ENCODE assay signal across 27 cellular contexts in the genomic region with DNA sequence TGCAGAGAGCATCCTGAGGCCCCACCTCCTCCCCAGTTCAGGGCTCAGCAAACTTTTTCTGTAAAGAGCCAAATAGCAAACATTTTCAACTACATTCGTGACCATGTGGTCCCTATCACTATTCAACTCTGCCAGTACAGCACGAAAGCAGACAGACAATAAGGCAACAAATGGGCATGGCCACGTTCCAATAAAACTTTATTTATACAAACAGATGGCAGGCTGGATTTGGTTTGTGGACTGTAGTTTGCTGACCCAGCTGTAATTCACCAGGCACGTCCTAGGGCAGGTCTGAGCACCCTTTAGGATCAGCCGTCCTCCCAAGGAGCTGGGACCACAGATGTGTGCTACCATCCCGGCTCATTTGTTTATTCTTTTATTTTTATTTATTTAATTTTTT. TPM values are rescaled to one million over a fixed set of nuclear protein-coding genes. Genes with fewer than 3 reads are reported as not detected.
"Had no signal": no experiment of that assay in that cellular context is flagged by ENCODE, and none has a peak within 500 bp of the region (broad histone marks: within the 10 kb centered on the region; RNA-seq: fewer than 3 reads in every experiment).

No MANE protein-coding gene starts in this region.

- H3K27me3 ChIP-seq: cardiac muscle cell, gastrocnemius medialis, testis, upper lobe of right lung had no signal

- DNase-seq: activated CD4-positive, alpha-beta memory T cell treated with anti-CD3 and anti-CD28 coated beads, Interleukin-2, amount 10 ng/mL, durations not matched to agents 7 days and 5 days; activated CD4-positive, alpha-beta T cell treated with anti-CD3 and anti-CD28 coated beads for 48 hours; activated CD4-positive, CD25-positive, alpha-beta regulatory T cell; activated naive CD4-positive, alpha-beta T cell; activated naive CD8-positive, alpha-beta T cell treated with anti-CD3 and anti-CD28 coated beads for 36 hours; activated T-cell treated with anti-CD3 and anti-CD28 coated beads, Interleukin-2, amount 50 U/mL, for 1 hour; amniotic stem cell; effector CD8-positive, alpha-beta T cell; gastrocnemius medialis; heart right ventricle; immature natural killer cell; left ventricle myocardium superior; naive thymus-derived CD8-positive, alpha-beta T cell; sigmoid colon; stimulated activated CD4-positive, alpha-beta T cell treated with anti-CD3 and anti-CD28 coated beads, Interleukin-4, amount 100 ng/mL, for 24 hours; stomach; T-helper 9 cell; testis; upper lobe of right lung had no signal

- H3K4me1 Mint-ChIP-seq: activated CD4-positive, alpha-beta memory T cell treated with anti-CD3 and anti-CD28 coated beads, Interleukin-2, amount 10 ng/mL, durations not matched to agents 7 days and 5 days; activated naive CD8-positive, alpha-beta T cell treated with anti-CD3 and anti-CD28 coated beads for 36 hours; activated T-helper 17 cell treated with anti-CD3 and anti-CD28 coated beads, Interleukin-2, amount 50 U/mL, for 72 hours; memory B cell; stimulated activated effector memory CD8-positive, alpha-beta T cell treated with anti-CD3 and anti-CD28 coated beads, Interleukin-12 subunit alpha, Interleukin-12 subunit beta, amount 100 ng/mL, for 72 hours had no signal

- H3K9me3 ChIP-seq: gastrocnemius medialis, heart right ventricle, sigmoid colon, stomach, testis, upper lobe of right lung had no signal

- H3K36me3 Mint-ChIP-seq: activated naive CD8-positive, alpha-beta T cell treated with anti-CD3 and anti-CD28 coated beads for 36 hours; immature natural killer cell; memory B cell; naive thymus-derived CD8-positive, alpha-beta T cell; stimulated activated effector memory CD8-positive, alpha-beta T cell treated with anti-CD3 and anti-CD28 coated beads, Interleukin-12 subunit alpha, Interleukin-12 subunit beta, amount 100 ng/mL, for 72 hours had no signal

- H3K27me3 Mint-ChIP-seq: activated naive CD8-positive, alpha-beta T cell treated with anti-CD3 and anti-CD28 coated beads for 36 hours had no signal

- H3K79me2 ChIP-seq: parathyroid adenoma had no signal

- H2AFZ ChIP-seq: parathyroid adenoma had no signal

- H3K9ac ChIP-seq: parathyroid adenoma had no signal

- H3K36me3 ChIP-seq: cardiac muscle cell, gastrocnemius medialis, heart right ventricle, sigmoid colon, stomach, upper lobe of right lung had no signal

- H3K4me3 Mint-ChIP-seq: activated CD4-positive, alpha-beta memory T cell treated with anti-CD3 and anti-CD28 coated beads, Interleukin-2, amount 10 ng/mL, durations not matched to agents 7 days and 5 days; activated naive CD8-positive, alpha-beta T cell treated with anti-CD3 and anti-CD28 coated beads for 36 hours; activated T-helper 17 cell treated with anti-CD3 and anti-CD28 coated beads, Interleukin-2, amount 50 U/mL, for 72 hours; dendritic cell treated with granulocyte-macrophage colony-stimulating factor and Interleukin-4, amounts not matched to agents 40 ng/mL and 50 ng/mL, for 4 days; immature natural killer cell; memory B cell; naive thymus-derived CD8-positive, alpha-beta T cell; stimulated activated effector memory CD8-positive, alpha-beta T cell treated with anti-CD3 and anti-CD28 coated beads, Interleukin-12 subunit alpha, Interleukin-12 subunit beta, amount 100 ng/mL, for 72 hours had no signal

- H3K4me1 ChIP-seq: sigmoid colon, testis, upper lobe of right lung had no signal

- ATAC-seq: activated T-helper 17 cell treated with anti-CD3 and anti-CD28 coated beads, Interleukin-2, amount 50 U/mL, for 72 hours; esophagus mucosa; gastrocnemius medialis; heart right ventricle; left ventricle myocardium superior; naive thymus-derived CD8-positive, alpha-beta T cell; stimulated activated effector memory CD8-positive, alpha-beta T cell treated with anti-CD3 and anti-CD28 coated beads, Interleukin-12 subunit alpha, Interleukin-12 subunit beta, amount 100 ng/mL, for 72 hours; upper lobe of right lung had no signal

- H3K27ac ChIP-seq: cardiac muscle cell, gastrocnemius medialis, heart right ventricle, parathyroid adenoma, sigmoid colon, testis, upper lobe of right lung had no signal

- H3K4me3 ChIP-seq: cardiac muscle cell, gastrocnemius medialis, heart right ventricle, sigmoid colon, stomach, testis, upper lobe of right lung had no signal

- H3K27ac Mint-ChIP-seq: activated CD4-positive, alpha-beta memory T cell treated with anti-CD3 and anti-CD28 coated beads, Interleukin-2, amount 10 ng/mL, durations not matched to agents 7 days and 5 days; activated naive CD8-positive, alpha-beta T cell treated with anti-CD3 and anti-CD28 coated beads for 36 hours; activated T-helper 17 cell treated with anti-CD3 and anti-CD28 coated beads, Interleukin-2, amount 50 U/mL, for 72 hours; dendritic cell treated with granulocyte-macrophage colony-stimulating factor and Interleukin-4, amounts not matched to agents 40 ng/mL and 50 ng/mL, for 4 days; immature natural killer cell; memory B cell; naive thymus-derived CD8-positive, alpha-beta T cell; stimulated activated effector memory CD8-positive, alpha-beta T cell treated with anti-CD3 and anti-CD28 coated beads, Interleukin-12 subunit alpha, Interleukin-12 subunit beta, amount 100 ng/mL, for 72 hours had no signal

- H3K9me3 Mint-ChIP-seq: activated CD4-positive, alpha-beta memory T cell treated with anti-CD3 and anti-CD28 coated beads, Interleukin-2, amount 10 ng/mL, durations not matched to agents 7 days and 5 days; activated naive CD8-positive, alpha-beta T cell treated with anti-CD3 and anti-CD28 coated beads for 36 hours; activated T-helper 17 cell treated with anti-CD3 and anti-CD28 coated beads, Interleukin-2, amount 50 U/mL, for 72 hours; immature natural killer cell; memory B cell; naive thymus-derived CD8-positive, alpha-beta T cell; stimulated activated effector memory CD8-positive, alpha-beta T cell treated with anti-CD3 and anti-CD28 coated beads, Interleukin-12 subunit alpha, Interleukin-12 subunit beta, amount 100 ng/mL, for 72 hours had no signal

RNA-seq across cellular contexts. Expression of gene GPRC5C, which starts 27.1 kb away (rescaled TPM):
- total RNA-seq: naive thymus-derived CD8-positive, alpha-beta T cell had no signal

RNA-seq across cellular contexts. Expression of gene GPR142, which starts 37.5 kb away (rescaled TPM):
- total RNA-seq: activated naive CD8-positive, alpha-beta T cell treated with anti-CD3 and anti-CD28 coated beads for 36 hours; activated T-helper 17 cell treated with anti-CD3 and anti-CD28 coated beads, Interleukin-2, amount 50 U/mL, for 72 hours; cardiac muscle cell; chondrocyte; esophagus mucosa; gastrocnemius medialis; naive thymus-derived CD8-positive, alpha-beta T cell; stomach; upper lobe of right lung had no signal
- polyA plus RNA-seq: cardiac muscle cell, heart right ventricle, stomach had no signal

RNA-seq across cellular contexts. Expression of gene BTBD17, which starts 43.1 kb away (rescaled TPM):
- total RNA-seq: activated naive CD8-positive, alpha-beta T cell treated with anti-CD3 and anti-CD28 coated beads for 36 hours; activated T-helper 17 cell treated with anti-CD3 and anti-CD28 coated beads, Interleukin-2, amount 50 U/mL, for 72 hours; chondrocyte; esophagus mucosa; gastrocnemius medialis; heart right ventricle; left ventricle myocardium superior; naive thymus-derived CD8-positive, alpha-beta T cell; sigmoid colon; stomach; upper lobe of right lung had no signal
- polyA plus RNA-seq: heart right ventricle; naive thymus-derived CD8-positive, alpha-beta T cell; stomach had no signal
